ENCODE assay signal across 18 cellular contexts in genomic region chr1:7508052-7508745, GRCh38.
DNase-seq lines count a peak whose midpoint lies in the region; ATAC-seq and TF ChIP-seq lines count a peak whose summit lies in the region.
"Had no signal": no experiment of that assay in that cellular context is flagged by ENCODE, and none has a peak within 500 bp of the region (broad histone marks: within the 10 kb centered on the region; RNA-seq: fewer than 3 reads in every experiment).

No MANE protein-coding gene starts in this region.

- DNase-seq in M059J (ENCODE audit: low read depth) (peak; percentile 27), fibroblast of mammary gland (ENCODE audit: low read depth) (peak; percentile 23), omental fat pad (ENCODE audit: low spot score) (no peak), amniotic stem cell (lab: John Stamatoyannopoulos, UW) (no peak), osteocyte (ENCODE audit: extremely low spot score, unreplicated experiment) (no peak)
- DNase-seq: ACHN, DMS79 treated with DMSO at 0.1 percent for 48 hours, GOT3, KG1, NCI-H187, NCI-H2107, NCI-H510A, NCI-H82, OCI-M1 had no signal

- H3K4me1 ChIP-seq in BLaER1 treated with 17β-estradiol and CSF1 and Interleukin-3, amounts not matched to agents 10 nM and 100 nM, result peaks cover 13 to 91% (median 70%) of the 10 kb centered on the region in 10 experiments

- no peak overlapping the region for H3K27ac ChIP-seq in BLaER1 treated with 17β-estradiol and CSF1 and Interleukin-3, amounts not matched to agents 10 nM and 100 nM

- ATAC-seq in omental fat pad (ENCODE audit: low FRiP score) (peak; percentile 80), GM21526 (IDR thresholded peaks at IDR 0.05; ENCODE audit: low FRiP score, unreplicated experiment) (no peak)
- ATAC-seq: HepG2 had no signal

- H3K4me3 Mint-ChIP-seq in osteocyte (ENCODE audit: unreplicated experiment), result no peak overlapping the region
- H3K4me3 Mint-ChIP-seq: CD14-positive monocyte had no signal

- no peak overlapping the region for H3K27ac Mint-ChIP-seq in osteocyte (ENCODE audit: unreplicated experiment)
- H3K27ac Mint-ChIP-seq: CD14-positive monocyte had no signal

- H3K36me3 ChIP-seq in BLaER1 treated with 17β-estradiol and CSF1 and Interleukin-3, amounts not matched to agents 10 nM and 100 nM, result no peaks in the 10 kb centered on the region

- H3K4me3 ChIP-seq in BLaER1 treated with 17β-estradiol and CSF1 and Interleukin-3, amounts not matched to agents 10 nM and 100 nM, result no peak overlapping the region
- H3K4me3 ChIP-seq in fibroblast of mammary gland (ENCODE audit: control insufficient read depth, low read depth, low read length), result no peak overlapping the region

- no peaks in the 10 kb centered on the region for H3K27me3 Mint-ChIP-seq in osteocyte (ENCODE audit: unreplicated experiment)

- no peaks in the 10 kb centered on the region for H3K9me3 ChIP-seq in BLaER1 treated with 17β-estradiol and CSF1 and Interleukin-3, amounts not matched to agents 10 nM and 100 nM (replicated peaks in 1 of 11)

- H3K4me2 ChIP-seq in BLaER1 treated with 17β-estradiol and CSF1 and Interleukin-3, amounts not matched to agents 10 nM and 100 nM, result peak overlapping the region in 6 of 11 experiments; percentile 28 to 72 (median 60); a peak in 8 of 22 replicates

- H4K20me1 ChIP-seq in BLaER1 treated with 17β-estradiol and CSF1 and Interleukin-3, amounts not matched to agents 10 nM and 100 nM, result peaks cover 0 to 7% (median 0%) of the 10 kb centered on the region in 11 experiments; a peak in 3 of 22 replicates

- H3K27me3 ChIP-seq in BLaER1 treated with 17β-estradiol and CSF1 and Interleukin-3, amounts not matched to agents 10 nM and 100 nM, result no peaks in the 10 kb centered on the region

- TF ChIP-seq CTCF in fibroblast of mammary gland (conservative IDR thresholded peaks at IDR 0.05; ENCODE audit: control insufficient read depth, insufficient read depth, low read depth, low read length), result no peak
- no peak for TF ChIP-seq CTCF in omental fat pad (IDR thresholded peaks at IDR 0.05)
- TF ChIP-seq CTCF in osteocyte (IDR thresholded peaks at IDR 0.05), result no peak

- H3K36me3 Mint-ChIP-seq in osteocyte (ENCODE audit: unreplicated experiment), result no peaks in the 10 kb centered on the region
- H3K36me3 Mint-ChIP-seq: CD14-positive monocyte had no signal

- no peaks in the 10 kb centered on the region for H3K9me3 Mint-ChIP-seq in osteocyte (ENCODE audit: unreplicated experiment)
- H3K9me3 Mint-ChIP-seq: CD14-positive monocyte had no signal

- no peak overlapping the region for H3K9ac ChIP-seq in BLaER1 treated with 17β-estradiol and CSF1 and Interleukin-3, amounts not matched to agents 10 nM and 100 nM

- H3K4me1 Mint-ChIP-seq in osteocyte (ENCODE audit: unreplicated experiment), result peaks cover 4% of the 10 kb centered on the region
- H3K4me1 Mint-ChIP-seq: CD14-positive monocyte had no signal

Comparison
In these comparisons a context has a peak if more than half of its experiments do, and no peak if none do; other contexts are left out.
1. DNase-seq: peak in M059J (single experiment) and fibroblast of mammary gland (single experiment); none in omental fat pad (single experiment), amniotic stem cell (single experiment) and osteocyte (single experiment).